1 cellular context compared by ENCODE assay signal in genomic region chr16:66054095-66054494, GRCh38.
TF ChIP-seq lines count a peak whose summit lies in the region.

No MANE protein-coding gene starts in this region.

TF ChIP-seq in GM23338, 12 proteins besides CTCF, POLR2A, EP300 and RAD21:
- TF ChIP-seq REST (IDR thresholded peaks at IDR 0.05; ENCODE audit: unreplicated experiment): no peak
- no peak for TF ChIP-seq STAT1 (IDR thresholded peaks at IDR 0.05; ENCODE audit: unreplicated experiment)
- TF ChIP-seq ETS1 (IDR thresholded peaks at IDR 0.05): no peak
- no peak for TF ChIP-seq EZH2 (IDR thresholded peaks at IDR 0.05; ENCODE audit: low read depth, unreplicated experiment)
- no peak for TF ChIP-seq CREB1 (CRISPR knock-in tag; IDR thresholded peaks at IDR 0.05; ENCODE audit: low read depth)
